In genomic region chr3:51721062-51721745, GRCh38 we compare ENCODE assay signal across 21 cellular contexts. TPM values are rescaled to one million over a fixed set of nuclear protein-coding genes. Genes with fewer than 3 reads are reported as not detected.
DNase-seq lines count a peak whose midpoint lies in the region; ATAC-seq and TF ChIP-seq lines count a peak whose summit lies in the region.
"Had no signal": no experiment of that assay in that cellular context is flagged by ENCODE, and none has a peak within 500 bp of the region (broad histone marks: within the 10 kb centered on the region; RNA-seq: fewer than 3 reads in every experiment).

No MANE protein-coding gene starts in this region.

- H3K27me3 Mint-ChIP-seq in CD8-positive, alpha-beta T cell (ENCODE audit: low read depth), result no peaks in the 10 kb centered on the region
- no peaks in the 10 kb centered on the region for H3K27me3 Mint-ChIP-seq in activated CD8-positive, alpha-beta T cell treated with anti-CD3 and anti-CD28 coated beads for 36 hours
- no peaks in the 10 kb centered on the region for H3K27me3 Mint-ChIP-seq in naive B cell

- H3K9me3 ChIP-seq in CD8-positive, alpha-beta T cell (ENCODE audit: low read length), result no peaks in the 10 kb centered on the region
- no peaks in the 10 kb centered on the region for H3K9me3 ChIP-seq in HEK293 (ENCODE audit: control insufficient read depth, insufficient read depth, low read depth, low read length)
- H3K9me3 ChIP-seq: breast epithelium, tibial nerve had no signal

- no peak for DNase-seq in CD8-positive, alpha-beta T cell
- DNase-seq in activated CD8-positive, alpha-beta T cell treated with anti-CD3 and anti-CD28 coated beads for 36 hours, result no peak
- no peak for DNase-seq in naive B cell
- DNase-seq in retina, result no peak
- no peak for DNase-seq in T1000 (lab: John Stamatoyannopoulos, UW)
- DNase-seq in NCI-H2227 (lab: John Stamatoyannopoulos, UW; ENCODE audit: unreplicated experiment), result no peak
- DNase-seq: activated T-cell treated with anti-CD3 and anti-CD28 coated beads, Interleukin-2, amount 50 U/mL, for 4 hours; DMS53; NCI-H1930; NCI-H510A treated with DMSO at 0.1 percent for 48 hours; PC-3; small intestine had no signal

- peak overlapping the region; percentile 80 for H3K27ac Mint-ChIP-seq in CD8-positive, alpha-beta T cell
- H3K27ac Mint-ChIP-seq in activated CD8-positive, alpha-beta T cell treated with anti-CD3 and anti-CD28 coated beads for 36 hours, result peak overlapping the region; percentile 62
- peak overlapping the region in 4 of 6 donors; percentile 33 to 95 (median 58) for H3K27ac Mint-ChIP-seq in naive B cell

- intact Hi-C loops in CD8-positive, alpha-beta T cell (cut with DNase I, micrococcal nuclease), result loop anchor here in 1 of 2 experiments (5.0 kb wide), 1 partner anchor 81 kb away; no protein-coding TSS in a partner anchor
- intact Hi-C loops in activated CD8-positive, alpha-beta T cell treated with anti-CD3 and anti-CD28 coated beads for 36 hours (cut with micrococcal nuclease), result loop anchor here (5.0 kb wide), 1 partner anchor 81 kb away; no protein-coding TSS in a partner anchor

- peaks cover 36% of the 10 kb centered on the region for H3K4me1 Mint-ChIP-seq in CD8-positive, alpha-beta T cell (ENCODE audit: low read depth)
- peaks cover 35% of the 10 kb centered on the region for H3K4me1 Mint-ChIP-seq in activated CD8-positive, alpha-beta T cell treated with anti-CD3 and anti-CD28 coated beads for 36 hours (ENCODE audit: low read depth)
- peaks cover 14 to 30% (median 16%) of the 10 kb centered on the region in 3 donors for H3K4me1 Mint-ChIP-seq in naive B cell

- CTCF ChIA-PET in CD8-positive, alpha-beta T cell (lab: Charles Lee), result interaction anchor here (0.7 to 1.5 kb wide), 3 partner anchors 9 to 79 kb away, joined by 3 to 6 read pairs (median 3); no protein-coding TSS in a partner anchor
- CTCF ChIA-PET in HEK293 (lab: Yijun Ruan, JAX), result interaction anchor here (0.6 to 1.4 kb wide), 2 partner anchors 79 to 617 kb away, joined by 5 read pairs; no protein-coding TSS in a partner anchor
- CTCF ChIA-PET in activated CD8-positive, alpha-beta T cell treated with anti-CD3 and anti-CD28 coated beads for 36 hours (lab: Charles Lee), result interaction anchor here (0.6 to 6.7 kb wide), 7 partner anchors 8 to 221 kb away, joined by 3 to 84 read pairs (median 20); partner anchors contain the start of gene DCAF1

- no peak overlapping the region for H3K4me3 ChIP-seq in CD8-positive, alpha-beta T cell (ENCODE audit: low read depth, low read length)
- H3K4me3 ChIP-seq in HEK293 (ENCODE audit: low read depth, low read length), result no peak overlapping the region
- H3K4me3 ChIP-seq: breast epithelium, tibial nerve had no signal

- H3K36me3 Mint-ChIP-seq in CD8-positive, alpha-beta T cell, result no peaks in the 10 kb centered on the region
- H3K36me3 Mint-ChIP-seq in activated CD8-positive, alpha-beta T cell treated with anti-CD3 and anti-CD28 coated beads for 36 hours (ENCODE audit: low read depth), result no peaks in the 10 kb centered on the region
- no peaks in the 10 kb centered on the region for H3K36me3 Mint-ChIP-seq in naive B cell

- no peak for ATAC-seq in CD8-positive, alpha-beta T cell
- no peak for ATAC-seq in activated CD8-positive, alpha-beta T cell treated with anti-CD3 and anti-CD28 coated beads for 36 hours
- no peak for ATAC-seq in naive B cell (ENCODE audit: low read depth in 2 of 2)
- ATAC-seq: activated T-cell treated with anti-CD3 and anti-CD28 coated beads, Interleukin-2, amount 50 U/mL, for 4 hours had no signal

- POLR2A ChIA-PET in CD8-positive, alpha-beta T cell (lab: Charles Lee), result no interaction called here
- POLR2A ChIA-PET in HEK293 (lab: Yijun Ruan, JAX), result no interaction called here
- POLR2A ChIA-PET in activated CD8-positive, alpha-beta T cell treated with anti-CD3 and anti-CD28 coated beads for 36 hours (lab: Charles Lee), result no interaction called here

- H3K27ac ChIP-seq in CD8-positive, alpha-beta T cell (ENCODE audit: low read depth, low read length), result no peak overlapping the region
- H3K27ac ChIP-seq in HEK293 (ENCODE audit: extremely low read depth, low read depth, low read length), result no peak overlapping the region
- H3K27ac ChIP-seq: breast epithelium, tibial nerve had no signal

- TF ChIP-seq CTCF in CD8-positive, alpha-beta T cell (IDR thresholded peaks at IDR 0.05), result no peak
- TF ChIP-seq CTCF in HEK293 (tag by site-specific recombination; IDR thresholded peaks at IDR 0.05), result no peak
- TF ChIP-seq CTCF in activated CD8-positive, alpha-beta T cell treated with anti-CD3 and anti-CD28 coated beads for 36 hours (IDR thresholded peaks at IDR 0.05), result no peak

- H3K36me3 ChIP-seq in CD8-positive, alpha-beta T cell (ENCODE audit: insufficient read depth, low read length), result no peaks in the 10 kb centered on the region
- H3K36me3 ChIP-seq in HEK293 (ENCODE audit: control insufficient read depth in 2 of 2, insufficient read depth in 1 of 2, low read length in 2 of 2), result no peaks in the 10 kb centered on the region
- H3K36me3 ChIP-seq: breast epithelium, tibial nerve had no signal

- peaks cover 20% of the 10 kb centered on the region for H3K4me1 ChIP-seq in CD8-positive, alpha-beta T cell (ENCODE audit: insufficient read depth, low read length)
- no peaks in the 10 kb centered on the region for H3K4me1 ChIP-seq in HEK293 (ENCODE audit: control insufficient read depth, insufficient read depth, low read length)
- H3K4me1 ChIP-seq: breast epithelium, tibial nerve had no signal

- no peaks in the 10 kb centered on the region for H3K9me3 Mint-ChIP-seq in CD8-positive, alpha-beta T cell
- H3K9me3 Mint-ChIP-seq in activated CD8-positive, alpha-beta T cell treated with anti-CD3 and anti-CD28 coated beads for 36 hours, result peaks cover 2% of the 10 kb centered on the region
- H3K9me3 Mint-ChIP-seq in naive B cell, result peaks cover 0 to 2% (median 0%) of the 10 kb centered on the region in 7 donors
- H3K9me3 Mint-ChIP-seq: activated T-cell treated with anti-CD3 and anti-CD28 coated beads, Interleukin-2, amount 50 U/mL, for 4 hours had no signal

- H3K27me3 ChIP-seq in CD8-positive, alpha-beta T cell (ENCODE audit: insufficient read depth, low read length), result no peaks in the 10 kb centered on the region
- H3K27me3 ChIP-seq: breast epithelium, tibial nerve had no signal

- H3K4me3 Mint-ChIP-seq in CD8-positive, alpha-beta T cell, result no peak overlapping the region
- H3K4me3 Mint-ChIP-seq in activated CD8-positive, alpha-beta T cell treated with anti-CD3 and anti-CD28 coated beads for 36 hours, result no peak overlapping the region
- H3K4me3 Mint-ChIP-seq in naive B cell, result no peak overlapping the region
- H3K4me3 Mint-ChIP-seq: activated T-cell treated with anti-CD3 and anti-CD28 coated beads, Interleukin-2, amount 50 U/mL, for 4 hours had no signal

TF ChIP-seq in HEK293, 187 proteins besides CTCF, POLR2A, EP300 and RAD21:
- peak; percentile 74 for TF ChIP-seq ZSCAN4 (tag by site-specific recombination; IDR thresholded peaks at IDR 0.05)
- TF ChIP-seq ZNF169 (tag by site-specific recombination; IDR thresholded peaks at IDR 0.05), result no peak
- TF ChIP-seq REST (tag by site-specific recombination; IDR thresholded peaks at IDR 0.05), result 0 out of 2 replicates have a peak, but pooled peaks have one; percentile 15

RNA-seq across cellular contexts. Expression of gene GRM2, which starts 14.3 kb away (rescaled TPM):
- 1 to 10 TPM; 3.9 to 5.4 TPM for total RNA-seq in CD8-positive, alpha-beta T cell
- under 1 TPM; 0.20 to 0.22 TPM for total RNA-seq in activated CD8-positive, alpha-beta T cell treated with anti-CD3 and anti-CD28 coated beads for 36 hours
- polyA plus RNA-seq in naive B cell (ENCODE audit: low read depth in 6 of 6), result under 1 TPM in 2 of 6 donors, not detected in 4; 0.07 to 0.15 TPM
- total RNA-seq: HT-29, SK-MEL-5 had no signal

RNA-seq across cellular contexts. Expression of gene TEX264, which starts 50.2 kb away (rescaled TPM):
- total RNA-seq in CD8-positive, alpha-beta T cell, result 10 to 100 TPM; 18.7 to 21.0 TPM
- 10 to 100 TPM; 24.9 to 26.0 TPM for total RNA-seq in activated CD8-positive, alpha-beta T cell treated with anti-CD3 and anti-CD28 coated beads for 36 hours
- polyA plus RNA-seq in naive B cell (ENCODE audit: low read depth in 6 of 6), result 100 to 1,000 TPM in 2 of 6 donors, 10 to 100 TPM in 4; 69.7 to 101 (median 87.2) TPM

RNA-seq across cellular contexts. Expression of gene IQCF6, which starts 57.8 kb away (rescaled TPM):
- not detected for total RNA-seq in CD8-positive, alpha-beta T cell
- total RNA-seq in activated CD8-positive, alpha-beta T cell treated with anti-CD3 and anti-CD28 coated beads for 36 hours, result not detected
- not detected for polyA plus RNA-seq in naive B cell (ENCODE audit: low read depth in 6 of 6)
- total RNA-seq: activated T-cell treated with anti-CD3 and anti-CD28 coated beads, Interleukin-2, amount 50 U/mL, for 4 hours; breast epithelium; HT-29; liver; MCF 10A; PC-3; SK-MEL-5; tibial nerve had no signal
- polyA plus RNA-seq: BJ, esophagus, liver, small intestine had no signal

Comparison
In these comparisons a context has a peak if more than half of its experiments do, and no peak if none do; other contexts are left out.
1. RNA of gene GRM2, which starts 14.3 kb away (total RNA-seq): 3.9 to 5.4 TPM in CD8-positive, alpha-beta T cell; 0.20 to 0.22 TPM in activated CD8-positive, alpha-beta T cell treated with anti-CD3 and anti-CD28 coated beads for 36 hours; every median in the first group is over 4 times any median in the second.
2. Peak in every context shown above with its lines, with median percentiles within 50 percentile points of each other: H3K27ac Mint-ChIP-seq.